Comparison of ENCODE assay signal across 1 cellular context in genomic region chr3:13254028-13254951, GRCh38.
TF ChIP-seq lines count a peak whose summit lies in the region.

No MANE protein-coding gene starts in this region.

TF ChIP-seq in HepG2, 621 proteins besides CTCF, POLR2A, EP300 and RAD21 (continued from another document and continues in another):
- TF ChIP-seq ZBTB40 (IDR thresholded peaks at IDR 0.05) (no peak), ZBTB40 (CRISPR knock-in tag; IDR thresholded peaks at IDR 0.05) (peak; percentile 7; the same call in 1 of the 2 replicates), ZBTB39 (CRISPR knock-in tag; IDR thresholded peaks at IDR 0.05) (peak; percentile 69; the same call in 1 of the 2 replicates), AHR (CRISPR knock-in tag; IDR thresholded peaks at IDR 0.05) (no peak), HIVEP1 (CRISPR knock-in tag; IDR thresholded peaks at IDR 0.05) (peak; percentile 71), ZNF703 (CRISPR knock-in tag; IDR thresholded peaks at IDR 0.05; ENCODE audit: borderline replicate concordance) (0 out of 2 replicates have a peak, but pooled peaks have one; percentile 59), HMG20A (CRISPR knock-in tag; IDR thresholded peaks at IDR 0.05; ENCODE audit: borderline replicate concordance) (peak; percentile 62; the same call in 1 of the 2 replicates), CEBPG (CRISPR knock-in tag; IDR thresholded peaks at IDR 0.05) (peak; percentile 48; the same call in 1 of the 2 replicates), SP1 (IDR thresholded peaks at IDR 0.05) (no peak), SP1 (CRISPR knock-in tag; IDR thresholded peaks at IDR 0.05) (no peak), FOXP1 (IDR thresholded peaks at IDR 0.05) (no peak), FOXP1 (CRISPR knock-in tag; IDR thresholded peaks at IDR 0.05) (0 out of 2 replicates have a peak, but pooled peaks have one; percentile 60), ZNF792 (CRISPR knock-in tag; IDR thresholded peaks at IDR 0.05) (0 out of 2 replicates have a peak, but pooled peaks have one; percentile 41), HIC2 (CRISPR knock-in tag; IDR thresholded peaks at IDR 0.05; ENCODE audit: low read depth) (peak; percentile 93), NR2F6 (IDR thresholded peaks at IDR 0.05) (peak; percentile 97), NR2F6 (CRISPR knock-in tag; IDR thresholded peaks at IDR 0.05) (peak; percentile 97), PCBP1 (IDR thresholded peaks at IDR 0.05; ENCODE audit: borderline replicate concordance, low read depth, low read length) (no peak), GFI1 (CRISPR knock-in tag; IDR thresholded peaks at IDR 0.05; ENCODE audit: borderline replicate concordance) (peak; percentile 62; the same call in 1 of the 2 replicates), TCF12 (IDR thresholded peaks at IDR 0.05) (no peak), TCF12 (CRISPR knock-in tag; IDR thresholded peaks at IDR 0.05) (0 out of 2 replicates have a peak, but pooled peaks have one; percentile 8), ZFYVE20 (CRISPR knock-in tag; IDR thresholded peaks at IDR 0.05; ENCODE audit: borderline replicate concordance, low read depth) (no peak), PHF21A (CRISPR knock-in tag; IDR thresholded peaks at IDR 0.05) (peak; percentile 61), KLF6 (CRISPR knock-in tag; IDR thresholded peaks at IDR 0.05) (no peak; the same call in 1 of the 2 replicates), ZBTB37 (CRISPR knock-in tag; IDR thresholded peaks at IDR 0.05) (peak; percentile 85), MED8 (CRISPR knock-in tag; IDR thresholded peaks at IDR 0.05; ENCODE audit: insufficient replicate concordance) (no peak), PAWR (CRISPR knock-in tag; IDR thresholded peaks at IDR 0.05; ENCODE audit: borderline replicate concordance) (no peak), ZNF510 (CRISPR knock-in tag; IDR thresholded peaks at IDR 0.05; ENCODE audit: low read depth) (peak; percentile 61; the same call in 1 of the 2 replicates), ZBTB4 (CRISPR knock-in tag; IDR thresholded peaks at IDR 0.05; ENCODE audit: borderline replicate concordance) (peak; percentile 65; the same call in 1 of the 2 replicates), THAP9 (CRISPR knock-in tag; IDR thresholded peaks at IDR 0.05; ENCODE audit: borderline replicate concordance) (peak; percentile 67; the same call in 1 of the 2 replicates), TBX3 (IDR thresholded peaks at IDR 0.05; ENCODE audit: borderline replicate concordance) (peak; percentile 31; the same call in 1 of the 2 replicates), ATF4 (CRISPR knock-in tag; IDR thresholded peaks at IDR 0.05) (no peak), MED1 (CRISPR knock-in tag; IDR thresholded peaks at IDR 0.05) (peak; percentile 51)
